In the genomic region with DNA sequence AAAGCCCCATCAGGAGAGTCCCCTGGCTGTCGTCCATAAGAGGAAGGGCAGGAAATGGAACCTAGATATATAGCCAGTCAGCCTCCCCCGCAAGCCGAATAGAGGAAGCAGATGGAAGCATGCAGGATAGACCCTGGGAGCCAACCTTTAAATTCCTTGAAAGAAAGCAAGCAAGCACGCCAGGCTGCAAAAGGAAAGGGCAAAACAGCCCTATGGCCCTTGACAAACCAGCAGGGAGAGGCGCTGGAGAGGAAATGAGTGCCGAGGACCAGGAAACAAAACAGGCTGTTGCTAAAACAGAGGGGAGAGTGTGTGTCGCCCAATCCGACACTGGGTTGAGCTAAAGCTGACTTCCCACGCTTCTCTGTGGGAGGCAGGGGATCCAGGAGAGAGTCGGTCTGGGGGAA, we compare ENCODE assay signal across 8 cellular contexts.
DNase-seq lines count a peak whose midpoint lies in the region; TF ChIP-seq lines count a peak whose summit lies in the region.

No MANE protein-coding gene starts in this region.

- WGBS in suprapubic skin, result 39% methylated on average over 10 of the region's 10 CpGs

- no peak for TF ChIP-seq EP300 in suprapubic skin (IDR thresholded peaks at IDR 0.05)

- H3K36me3 ChIP-seq in suprapubic skin, result no peaks in the 10 kb centered on the region
- H3K36me3 ChIP-seq in WERI-Rb-1, result no peaks in the 10 kb centered on the region

- DNase-seq in NCI-H82 (lab: John Stamatoyannopoulos, UW) (peak; percentile 4), NCI-H82 treated with DMSO at 0.1 percent for 48 hours (lab: John Stamatoyannopoulos, UW; ENCODE audit: unreplicated experiment) (no peak), astrocyte of the spinal cord (ENCODE audit: low read depth, low spot score) (peak; percentile 42), suprapubic skin (ENCODE audit: low spot score in 2 of 2) (no peak), NCI-H526 (lab: John Stamatoyannopoulos, UW) (no peak), WERI-Rb-1 (no peak), HCEC 1CT (no peak)

- in situ Hi-C loops in astrocyte of the spinal cord (cut with HindIII; ENCODE audit: low sequenced_read_pairs), result no loop called here

- H3K9me3 ChIP-seq in suprapubic skin (no peaks in the 10 kb centered on the region), WERI-Rb-1 (ENCODE audit: severe bottlenecking) (no peaks in the 10 kb centered on the region)

- H3K27ac ChIP-seq in layer of hippocampus (ENCODE audit: low read depth, low read length) (peak overlapping the region; percentile 35), suprapubic skin (no peak overlapping the region), WERI-Rb-1 (no peak overlapping the region)

- no peaks in the 10 kb centered on the region for H3K4me1 ChIP-seq in suprapubic skin

- H3K27me3 ChIP-seq in layer of hippocampus (ENCODE audit: control insufficient read depth, insufficient read depth, low read length), result no peaks in the 10 kb centered on the region
- H3K27me3 ChIP-seq in suprapubic skin, result no peaks in the 10 kb centered on the region
- no peaks in the 10 kb centered on the region for H3K27me3 ChIP-seq in WERI-Rb-1 (ENCODE audit: insufficient read depth, low read depth, severe bottlenecking)

- no peak for TF ChIP-seq POLR2A in suprapubic skin (IDR thresholded peaks at IDR 0.05)

- no peak for TF ChIP-seq CTCF in astrocyte of the spinal cord (IDR thresholded peaks at IDR 0.05; ENCODE audit: low read depth, low read length)
- no peak for TF ChIP-seq CTCF in suprapubic skin (IDR thresholded peaks at IDR 0.05)
- no peak for TF ChIP-seq CTCF in WERI-Rb-1 (IDR thresholded peaks at IDR 0.05; ENCODE audit: low read depth, low read length)

- H3K4me3 ChIP-seq in astrocyte of the spinal cord (ENCODE audit: low read depth, low read length) (peak overlapping the region; percentile 30), suprapubic skin (peak overlapping the region; percentile 35), WERI-Rb-1 (ENCODE audit: low read depth, low read length) (no peak overlapping the region)

Comparison
In these comparisons a context has a peak if more than half of its experiments do, and no peak if none do; other contexts are left out.
1. DNase-seq: peak in NCI-H82 (single experiment) and astrocyte of the spinal cord (single experiment); none in NCI-H82 treated with DMSO at 0.1 percent for 48 hours (single experiment), suprapubic skin (0 of 2), NCI-H526 (0 of 2), WERI-Rb-1 (single experiment) and HCEC 1CT (single experiment).